In the genomic region with DNA sequence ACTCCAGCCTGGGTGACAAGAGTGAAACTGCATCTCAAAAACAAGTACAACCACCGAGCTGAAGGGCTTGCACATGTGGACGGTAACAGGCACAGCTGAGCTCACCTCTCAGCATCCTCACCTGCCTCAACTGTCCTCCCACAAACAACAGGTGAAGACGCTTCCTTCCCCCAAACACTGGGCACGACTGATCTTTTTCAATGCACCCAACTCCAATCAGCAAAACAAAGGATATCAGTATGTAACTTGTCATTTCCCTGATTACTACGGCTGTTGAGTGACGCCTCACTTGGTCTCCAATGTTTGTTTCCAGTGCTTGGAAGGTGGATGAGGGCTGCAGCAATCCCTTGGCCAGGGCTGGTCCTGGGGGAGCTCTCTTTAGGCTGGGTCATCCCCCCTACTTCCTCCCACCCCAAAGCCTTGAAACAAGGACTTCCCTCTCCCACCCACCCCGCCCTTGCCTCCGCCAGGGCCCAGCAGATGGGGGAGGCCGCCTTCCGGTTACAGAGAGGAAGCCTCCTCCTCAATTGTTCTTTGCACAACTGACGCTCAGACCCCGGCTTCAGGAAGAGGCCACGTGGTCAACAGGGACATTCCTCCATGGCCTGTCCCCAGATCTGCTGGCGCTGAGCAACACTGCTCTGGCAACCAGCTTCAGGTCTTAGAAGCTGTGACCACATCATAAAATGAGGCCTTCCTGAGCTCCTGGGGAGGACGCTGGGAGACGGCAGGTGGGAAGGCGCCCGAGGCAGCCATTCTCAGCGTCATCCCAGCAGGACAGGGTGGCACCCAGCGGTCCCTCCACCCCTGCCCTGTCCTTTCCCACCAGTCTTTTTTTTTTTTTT, we compare ENCODE assay signal across 1 cellular context.
TF ChIP-seq lines count a peak whose summit lies in the region.

No MANE protein-coding gene starts in this region.

TF ChIP-seq in K562, 482 proteins besides CTCF, POLR2A, EP300 and RAD21 (continued from another document):
- TF ChIP-seq, protein P1, sequence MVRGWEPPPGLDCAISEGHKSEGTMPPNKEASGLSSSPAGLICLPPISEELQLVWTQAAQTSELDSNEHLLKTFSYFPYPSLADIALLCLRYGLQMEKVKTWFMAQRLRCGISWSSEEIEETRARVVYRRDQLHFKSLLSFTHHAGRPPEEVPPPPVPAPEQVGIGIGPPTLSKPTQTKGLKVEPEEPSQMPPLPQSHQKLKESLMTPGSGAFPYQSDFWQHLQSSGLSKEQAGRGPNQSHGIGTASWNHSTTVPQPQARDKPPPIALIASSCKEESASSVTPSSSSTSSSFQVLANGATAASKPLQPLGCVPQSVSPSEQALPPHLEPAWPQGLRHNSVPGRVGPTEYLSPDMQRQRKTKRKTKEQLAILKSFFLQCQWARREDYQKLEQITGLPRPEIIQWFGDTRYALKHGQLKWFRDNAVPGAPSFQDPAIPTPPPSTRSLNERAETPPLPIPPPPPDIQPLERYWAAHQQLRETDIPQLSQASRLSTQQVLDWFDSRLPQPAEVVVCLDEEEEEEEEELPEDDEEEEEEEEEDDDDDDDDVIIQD (CRISPR knock-in tag; IDR thresholded peaks at IDR 0.05) = no peak
- TF ChIP-seq, protein P2, sequence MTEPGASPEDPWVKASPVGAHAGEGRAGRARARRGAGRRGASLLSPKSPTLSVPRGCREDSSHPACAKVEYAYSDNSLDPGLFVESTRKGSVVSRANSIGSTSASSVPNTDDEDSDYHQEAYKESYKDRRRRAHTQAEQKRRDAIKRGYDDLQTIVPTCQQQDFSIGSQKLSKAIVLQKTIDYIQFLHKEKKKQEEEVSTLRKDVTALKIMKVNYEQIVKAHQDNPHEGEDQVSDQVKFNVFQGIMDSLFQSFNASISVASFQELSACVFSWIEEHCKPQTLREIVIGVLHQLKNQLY (CRISPR knock-in tag; conservative IDR thresholded peaks at IDR 0.05) = 0 out of 4 replicates have a peak, but pooled peaks of 1 of the 2 experiments have one; percentile 30
- TF ChIP-seq, protein P3, sequence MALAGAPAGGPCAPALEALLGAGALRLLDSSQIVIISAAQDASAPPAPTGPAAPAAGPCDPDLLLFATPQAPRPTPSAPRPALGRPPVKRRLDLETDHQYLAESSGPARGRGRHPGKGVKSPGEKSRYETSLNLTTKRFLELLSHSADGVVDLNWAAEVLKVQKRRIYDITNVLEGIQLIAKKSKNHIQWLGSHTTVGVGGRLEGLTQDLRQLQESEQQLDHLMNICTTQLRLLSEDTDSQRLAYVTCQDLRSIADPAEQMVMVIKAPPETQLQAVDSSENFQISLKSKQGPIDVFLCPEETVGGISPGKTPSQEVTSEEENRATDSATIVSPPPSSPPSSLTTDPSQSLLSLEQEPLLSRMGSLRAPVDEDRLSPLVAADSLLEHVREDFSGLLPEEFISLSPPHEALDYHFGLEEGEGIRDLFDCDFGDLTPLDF (CRISPR knock-in tag; IDR thresholded peaks at IDR 0.05) = 0 out of 2 replicates have a peak, but pooled peaks have one; percentile 18
